ENCODE assay signal across 1 cellular context in genomic region chr14:93156693-93157369, GRCh38.
TF ChIP-seq lines count a peak whose summit lies in the region.

No MANE protein-coding gene starts in this region.

TF ChIP-seq in HEK293, 187 proteins besides CTCF, POLR2A, EP300 and RAD21:
- no peak for TF ChIP-seq ZSCAN5A (tag by site-specific recombination; IDR thresholded peaks at IDR 0.05)
- 0 out of 2 replicates have a peak, but pooled peaks have one; percentile 21 for TF ChIP-seq IKZF3 (tag by site-specific recombination; IDR thresholded peaks at IDR 0.05)
